ENCODE assay signal across 1 cellular context in genomic region chr6:32941412-32941784, GRCh38.
TF ChIP-seq lines count a peak whose summit lies in the region.

No MANE protein-coding gene starts in this region.

TF ChIP-seq in GM12878, 131 proteins besides CTCF, POLR2A, EP300 and RAD21 (continued from another document):
- TF ChIP-seq, protein P1, sequence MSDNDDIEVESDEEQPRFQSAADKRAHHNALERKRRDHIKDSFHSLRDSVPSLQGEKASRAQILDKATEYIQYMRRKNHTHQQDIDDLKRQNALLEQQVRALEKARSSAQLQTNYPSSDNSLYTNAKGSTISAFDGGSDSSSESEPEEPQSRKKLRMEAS (IDR thresholded peaks at IDR 0.05; ENCODE audit: low read depth, low read length): peak; percentile 37; the same call in 1 of the 2 replicates
- no peak for TF ChIP-seq USF2 (IDR thresholded peaks at IDR 0.05; ENCODE audit: borderline replicate concordance, low read depth, low read length)
- TF ChIP-seq RUNX3 (IDR thresholded peaks at IDR 0.05; ENCODE audit: low read length): peak; percentile 98
- peak; percentile 94 for TF ChIP-seq BHLHE40 (IDR thresholded peaks at IDR 0.05; ENCODE audit: borderline replicate concordance in 1 of 2, low read depth in 2 of 2, low read length in 1 of 2)
- TF ChIP-seq, protein P2, sequence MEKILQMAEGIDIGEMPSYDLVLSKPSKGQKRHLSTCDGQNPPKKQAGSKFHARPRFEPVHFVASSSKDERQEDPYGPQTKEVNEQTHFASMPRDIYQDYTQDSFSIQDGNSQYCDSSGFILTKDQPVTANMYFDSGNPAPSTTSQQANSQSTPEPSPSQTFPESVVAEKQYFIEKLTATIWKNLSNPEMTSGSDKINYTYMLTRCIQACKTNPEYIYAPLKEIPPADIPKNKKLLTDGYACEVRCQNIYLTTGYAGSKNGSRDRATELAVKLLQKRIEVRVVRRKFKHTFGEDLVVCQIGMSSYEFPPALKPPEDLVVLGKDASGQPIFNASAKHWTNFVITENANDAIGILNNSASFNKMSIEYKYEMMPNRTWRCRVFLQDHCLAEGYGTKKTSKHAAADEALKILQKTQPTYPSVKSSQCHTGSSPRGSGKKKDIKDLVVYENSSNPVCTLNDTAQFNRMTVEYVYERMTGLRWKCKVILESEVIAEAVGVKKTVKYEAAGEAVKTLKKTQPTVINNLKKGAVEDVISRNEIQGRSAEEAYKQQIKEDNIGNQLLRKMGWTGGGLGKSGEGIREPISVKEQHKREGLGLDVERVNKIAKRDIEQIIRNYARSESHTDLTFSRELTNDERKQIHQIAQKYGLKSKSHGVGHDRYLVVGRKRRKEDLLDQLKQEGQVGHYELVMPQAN (conservative IDR thresholded peaks at IDR 0.05): peak; percentile 17; the same call in 1 of the 2 replicates
- TF ChIP-seq TAF1 (IDR thresholded peaks at IDR 0.05; ENCODE audit: borderline replicate concordance, low read depth, low read length): peak; percentile 48; the same call in 1 of the 2 replicates
- no peak; the same call in 1 of the 2 replicates for TF ChIP-seq SMC3 (IDR thresholded peaks at IDR 0.05; ENCODE audit: borderline replicate concordance, low read length)
- no peak for TF ChIP-seq BRCA1 (IDR thresholded peaks at IDR 0.05; ENCODE audit: low read depth, low read length)
- TF ChIP-seq STAT1 (conservative IDR thresholded peaks at IDR 0.05): no peak; the same call in 1 of the 2 replicates
- no peak for TF ChIP-seq IRF3 (IDR thresholded peaks at IDR 0.05)
- no peak for TF ChIP-seq SMARCA5 (IDR thresholded peaks at IDR 0.05)
- peak; percentile 93 for TF ChIP-seq CBFB (IDR thresholded peaks at IDR 0.05; ENCODE audit: low read depth)
- TF ChIP-seq CBX3 (IDR thresholded peaks at IDR 0.05; ENCODE audit: borderline replicate concordance, low read depth): no peak
- peak; percentile 98 for TF ChIP-seq BCL11A (IDR thresholded peaks at IDR 0.05; ENCODE audit: low read depth, low read length)
- TF ChIP-seq FOXM1 (IDR thresholded peaks at IDR 0.05; ENCODE audit: low read depth, low read length): peak; percentile 93
